Comparison of ENCODE assay signal across 23 cellular contexts in genomic region chr12:68276400-68276930, GRCh38. TPM values are rescaled to one million over a fixed set of nuclear protein-coding genes. Genes with fewer than 3 reads are reported as not detected.
"Had no signal": no experiment of that assay in that cellular context is flagged by ENCODE, and none has a peak within 500 bp of the region (broad histone marks: within the 10 kb centered on the region; RNA-seq: fewer than 3 reads in every experiment).

No MANE protein-coding gene starts in this region.

- H3K36me3 ChIP-seq: adrenal gland, esophagus muscularis mucosa, left ventricle myocardium inferior, suprapubic skin had no signal

- ATAC-seq: WTC11 had no signal

- H3K36me3 Mint-ChIP-seq: activated naive CD4-positive, alpha-beta T cell treated with anti-CD3 and anti-CD28 coated beads, Interleukin-2, amount 10 ng/mL, durations not matched to agents 7 days and 5 days; naive B cell; WTC11 had no signal

- H3K27ac Mint-ChIP-seq: activated naive CD4-positive, alpha-beta T cell treated with anti-CD3 and anti-CD28 coated beads, Interleukin-2, amount 10 ng/mL, durations not matched to agents 7 days and 5 days; naive B cell; WTC11 had no signal

- H3K9me3 ChIP-seq: adrenal gland, esophagus muscularis mucosa, left ventricle myocardium inferior, suprapubic skin had no signal

- H3K27me3 Mint-ChIP-seq: activated naive CD4-positive, alpha-beta T cell treated with anti-CD3 and anti-CD28 coated beads, Interleukin-2, amount 10 ng/mL, durations not matched to agents 7 days and 5 days; naive B cell had no signal

- H3K27me3 ChIP-seq: adrenal gland, esophagus muscularis mucosa, suprapubic skin had no signal

- H3K4me1 ChIP-seq: esophagus muscularis mucosa, left ventricle myocardium inferior had no signal

- H3K4me3 ChIP-seq: adrenal gland, coronary artery, esophagus muscularis mucosa, left ventricle myocardium inferior, suprapubic skin had no signal

- H3K4me1 Mint-ChIP-seq: naive B cell had no signal

- DNase-seq: activated CD4-positive, alpha-beta T cell treated with anti-CD3 and anti-CD28 coated beads for 4 hours; activated CD8-positive, alpha-beta memory T cell treated with anti-CD3 and anti-CD28 coated beads for 24 hours; activated naive CD4-positive, alpha-beta T cell treated with anti-CD3 and anti-CD28 coated beads, Interleukin-2, amount 10 ng/mL, durations not matched to agents 7 days and 5 days; adrenal gland; effector CD4-positive, alpha-beta T cell; foreskin fibroblast; hippocampal formation; left ventricle myocardium inferior; naive B cell; nucleus accumbens; stimulated activated CD4-positive, alpha-beta T cell treated with anti-CD3 and anti-CD28 coated beads, Interleukin-4, amount 100 ng/mL, for 1 hour; stimulated activated naive CD4-positive, alpha-beta T cell; T-helper 2 cell; trophoblast cell had no signal

- H3K4me3 Mint-ChIP-seq: activated naive CD4-positive, alpha-beta T cell treated with anti-CD3 and anti-CD28 coated beads, Interleukin-2, amount 10 ng/mL, durations not matched to agents 7 days and 5 days; naive B cell; WTC11 had no signal

- H3K27ac ChIP-seq: adrenal gland, coronary artery, esophagus muscularis mucosa, left ventricle myocardium inferior, suprapubic skin had no signal

- H3K9me3 Mint-ChIP-seq: activated naive CD4-positive, alpha-beta T cell treated with anti-CD3 and anti-CD28 coated beads, Interleukin-2, amount 10 ng/mL, durations not matched to agents 7 days and 5 days; naive B cell; WTC11 had no signal

RNA-seq across cellular contexts. Expression of gene IL22, which starts 23.1 kb away (rescaled TPM):
- total RNA-seq: adrenal gland, cardiac septum, esophagus muscularis mucosa, kidney epithelial cell, left ventricle myocardium inferior, mononuclear cell, posterior vena cava, skeletal muscle tissue, suprapubic skin, WTC11 had no signal

RNA-seq across cellular contexts. Expression of gene IL26, which starts 50.9 kb away (rescaled TPM):
- total RNA-seq: adrenal gland, cardiac septum, esophagus muscularis mucosa, kidney epithelial cell, left ventricle myocardium inferior, posterior vena cava, skeletal muscle tissue, suprapubic skin, WTC11 had no signal
